10 cellular contexts compared by ENCODE assay signal in the genomic region with DNA sequence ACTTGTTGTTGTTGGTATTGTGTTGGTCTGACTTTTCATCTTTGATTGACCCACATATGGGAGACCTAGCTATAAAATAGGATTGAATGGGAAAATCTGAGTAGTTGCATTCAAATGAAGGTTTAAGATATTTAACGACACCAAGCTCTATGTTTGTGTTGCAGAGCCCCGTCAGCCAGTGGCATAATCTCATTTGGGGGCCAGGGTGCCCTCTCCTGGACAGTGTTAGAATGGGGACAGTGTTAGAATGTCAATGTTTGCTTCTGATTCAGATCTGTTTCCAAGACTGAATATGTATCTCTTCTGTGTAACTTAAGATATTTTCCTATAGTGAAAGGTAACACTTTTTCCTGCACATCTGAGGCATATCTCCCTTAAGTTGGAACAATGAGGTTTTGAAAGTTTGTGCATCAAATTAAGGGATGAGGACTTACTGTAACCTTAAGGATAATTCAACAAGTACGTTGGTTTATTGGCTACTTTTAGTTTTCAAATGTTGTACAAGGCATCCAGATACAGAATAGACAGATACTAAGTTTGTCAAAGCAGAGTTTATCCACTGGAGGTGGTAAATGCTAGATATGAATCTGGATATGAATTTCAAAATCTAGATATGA. TPM values are rescaled to one million over a fixed set of nuclear protein-coding genes. Genes with fewer than 3 reads are reported as not detected.
DNase-seq lines count a peak whose midpoint lies in the region; ATAC-seq and TF ChIP-seq lines count a peak whose summit lies in the region.
"Had no signal": no experiment of that assay in that cellular context is flagged by ENCODE, and none has a peak within 500 bp of the region (broad histone marks: within the 10 kb centered on the region; RNA-seq: fewer than 3 reads in every experiment).

No MANE protein-coding gene starts in this region.

- H3K9me3 Mint-ChIP-seq in CD4-positive, alpha-beta memory T cell, result no peaks in the 10 kb centered on the region
- H3K9me3 Mint-ChIP-seq: stimulated activated naive CD8-positive, alpha-beta T cell treated with anti-CD3 and anti-CD28 coated beads, Interleukin-15, Interleukin-2, amounts not matched to agents 100 ng/mL and 50 ng/mL, for 24 hours had no signal

- no peak overlapping the region for H3K27ac ChIP-seq in CD4-positive, alpha-beta memory T cell (ENCODE audit: low read depth, low read length)
- H3K27ac ChIP-seq in coronary artery (no peak overlapping the region), right lobe of liver (no peak overlapping the region)

- peak; percentile 91 for ATAC-seq in GM19351 (IDR thresholded peaks at IDR 0.05; ENCODE audit: unreplicated experiment)
- ATAC-seq in right lobe of liver, result peak; percentile 91 to 94 (median 92)
- no peak for ATAC-seq in HG02852 (IDR thresholded peaks at IDR 0.05; ENCODE audit: unreplicated experiment)

- H3K4me3 ChIP-seq in CD4-positive, alpha-beta memory T cell (ENCODE audit: low read length in 2 of 2), result no peak overlapping the region
- H3K4me3 ChIP-seq in coronary artery (no peak overlapping the region), right lobe of liver (no peak overlapping the region)

- TF ChIP-seq CTCF in coronary artery (IDR thresholded peaks at IDR 0.05) (peak; percentile 43), right lobe of liver (IDR thresholded peaks at IDR 0.05) (peak; percentile 72 to 81 (median 77))

- H3K4me1 Mint-ChIP-seq in CD4-positive, alpha-beta memory T cell, result no peaks in the 10 kb centered on the region

- no peak overlapping the region for H3K27ac Mint-ChIP-seq in CD4-positive, alpha-beta memory T cell
- H3K27ac Mint-ChIP-seq: stimulated activated naive CD8-positive, alpha-beta T cell treated with anti-CD3 and anti-CD28 coated beads, Interleukin-15, Interleukin-2, amounts not matched to agents 100 ng/mL and 50 ng/mL, for 24 hours had no signal

- CTCF ChIA-PET in CD4-positive, alpha-beta memory T cell (lab: Charles Lee; ENCODE audit: partially characterized antibody), result interaction anchor here (0.6 to 7.8 kb wide), 13 partner anchors 11 to 355 kb away, joined by 3 to 151 read pairs (median 4); a partner anchor contains a TSS

- intact Hi-C loops in CD4-positive, alpha-beta memory T cell (cut with micrococcal nuclease), result loop anchor here (1.0 kb wide), 1 partner anchor 352 kb away; no protein-coding TSS in a partner anchor
- intact Hi-C loops in right lobe of liver (cut with DNase I), result loop anchor here in 1 of 2 donors (10.0 kb wide), 1 partner anchor 355 kb away; no protein-coding TSS in a partner anchor

- no peaks in the 10 kb centered on the region for H3K4me1 ChIP-seq in CD4-positive, alpha-beta memory T cell (ENCODE audit: insufficient read depth, low read length)
- peaks cover 0 to 4% (median 0%) of the 10 kb centered on the region in 4 donors for H3K4me1 ChIP-seq in right lobe of liver

- no peaks in the 10 kb centered on the region for H3K36me3 ChIP-seq in CD4-positive, alpha-beta memory T cell (ENCODE audit: insufficient read depth, low read length)
- H3K36me3 ChIP-seq in right lobe of liver, result no peaks in the 10 kb centered on the region

- H3K27me3 ChIP-seq in CD4-positive, alpha-beta memory T cell (ENCODE audit: insufficient read depth, low read length), result no peaks in the 10 kb centered on the region
- no peaks in the 10 kb centered on the region for H3K27me3 ChIP-seq in right lobe of liver

- no peaks in the 10 kb centered on the region for H3K36me3 Mint-ChIP-seq in CD4-positive, alpha-beta memory T cell

- no peaks in the 10 kb centered on the region for H3K9me3 ChIP-seq in CD4-positive, alpha-beta memory T cell (ENCODE audit: control insufficient read depth in 1 of 2, low read length in 2 of 2)
- H3K9me3 ChIP-seq in right lobe of liver, result no peaks in the 10 kb centered on the region

- POLR2A ChIA-PET in CD4-positive, alpha-beta memory T cell (lab: Charles Lee; ENCODE audit: partially characterized antibody), result interaction anchor here (0.6 kb wide), 1 partner anchor 146 kb away, joined by 3 read pairs; no protein-coding TSS in a partner anchor

- no peak for TF ChIP-seq POLR2A in right lobe of liver (IDR thresholded peaks at IDR 0.05)

- peak in 4 of 5 donors; percentile 27 to 35 (median 32) for DNase-seq in CD4-positive, alpha-beta memory T cell
- DNase-seq in LoVo (ENCODE audit: low spot score) (peak; percentile 48), coronary artery (ENCODE audit: low spot score) (no peak), right lobe of liver (peak; percentile 57 to 60 (median 60))
- peak; percentile 15 for DNase-seq in activated CD4-positive, alpha-beta T cell treated with anti-CD3 and anti-CD28 coated beads for 1 hour
- peak; percentile 1 to 15 for DNase-seq in stimulated activated CD8-positive, alpha-beta memory T cell treated with anti-CD3 and anti-CD28 coated beads, Interleukin-2, amount 100 ng/mL, for 1 hour (ENCODE audit: low read depth in 2 of 2)

- peaks cover 1 to 3% of the 10 kb centered on the region in 2 donors for H3K27me3 Mint-ChIP-seq in CD4-positive, alpha-beta memory T cell

- no peak overlapping the region for H3K4me3 Mint-ChIP-seq in CD4-positive, alpha-beta memory T cell
- H3K4me3 Mint-ChIP-seq: stimulated activated naive CD8-positive, alpha-beta T cell treated with anti-CD3 and anti-CD28 coated beads, Interleukin-15, Interleukin-2, amounts not matched to agents 100 ng/mL and 50 ng/mL, for 24 hours had no signal

- WGBS in right lobe of liver (ENCODE audit: insufficient coverage, low coverage, low lambda C conversion rate, missing lambda C conversion rate), result 14% methylated on average over 3 of the region's 3 CpGs

RNA-seq across cellular contexts. Expression of a gene that starts 5.3 kb away (rescaled TPM):
- not detected for total RNA-seq in CD4-positive, alpha-beta memory T cell
- polyA plus RNA-seq in CD4-positive, alpha-beta memory T cell, result not detected
- not detected for total RNA-seq in right lobe of liver
- total RNA-seq: T-helper 1 cell treated with Interleukin-12 subunit alpha and Interleukin-12 subunit beta and Interleukin-4 antibody, amounts not matched to agents 30 ng/mL and 1 ng/mL, for 36 hours had no signal

RNA-seq across cellular contexts. Expression of a gene that starts 41.8 kb away (rescaled TPM):
- not detected for total RNA-seq in CD4-positive, alpha-beta memory T cell
- not detected for polyA plus RNA-seq in CD4-positive, alpha-beta memory T cell
- not detected for total RNA-seq in right lobe of liver
- total RNA-seq: T-helper 1 cell treated with Interleukin-12 subunit alpha and Interleukin-12 subunit beta and Interleukin-4 antibody, amounts not matched to agents 30 ng/mL and 1 ng/mL, for 36 hours had no signal

RNA-seq across cellular contexts. Expression of a gene that starts 54.1 kb away (rescaled TPM):
- not detected for total RNA-seq in CD4-positive, alpha-beta memory T cell
- under 1 TPM in 1 of 2 donors, not detected in 1; 0.23 TPM for polyA plus RNA-seq in CD4-positive, alpha-beta memory T cell
- not detected for total RNA-seq in right lobe of liver

RNA-seq across cellular contexts. Expression of a gene that starts 57.3 kb away (rescaled TPM):
- total RNA-seq in CD4-positive, alpha-beta memory T cell, result not detected
- under 1 TPM in 1 of 2 donors, not detected in 1; 0.18 TPM for polyA plus RNA-seq in CD4-positive, alpha-beta memory T cell
- under 1 TPM in 1 of 6 experiments, not detected in 5; 0.07 TPM for total RNA-seq in right lobe of liver
- total RNA-seq: T-helper 1 cell treated with Interleukin-12 subunit alpha and Interleukin-12 subunit beta and Interleukin-4 antibody, amounts not matched to agents 30 ng/mL and 1 ng/mL, for 36 hours had no signal
